Comparison of ENCODE assay signal across 11 cellular contexts in the genomic region with DNA sequence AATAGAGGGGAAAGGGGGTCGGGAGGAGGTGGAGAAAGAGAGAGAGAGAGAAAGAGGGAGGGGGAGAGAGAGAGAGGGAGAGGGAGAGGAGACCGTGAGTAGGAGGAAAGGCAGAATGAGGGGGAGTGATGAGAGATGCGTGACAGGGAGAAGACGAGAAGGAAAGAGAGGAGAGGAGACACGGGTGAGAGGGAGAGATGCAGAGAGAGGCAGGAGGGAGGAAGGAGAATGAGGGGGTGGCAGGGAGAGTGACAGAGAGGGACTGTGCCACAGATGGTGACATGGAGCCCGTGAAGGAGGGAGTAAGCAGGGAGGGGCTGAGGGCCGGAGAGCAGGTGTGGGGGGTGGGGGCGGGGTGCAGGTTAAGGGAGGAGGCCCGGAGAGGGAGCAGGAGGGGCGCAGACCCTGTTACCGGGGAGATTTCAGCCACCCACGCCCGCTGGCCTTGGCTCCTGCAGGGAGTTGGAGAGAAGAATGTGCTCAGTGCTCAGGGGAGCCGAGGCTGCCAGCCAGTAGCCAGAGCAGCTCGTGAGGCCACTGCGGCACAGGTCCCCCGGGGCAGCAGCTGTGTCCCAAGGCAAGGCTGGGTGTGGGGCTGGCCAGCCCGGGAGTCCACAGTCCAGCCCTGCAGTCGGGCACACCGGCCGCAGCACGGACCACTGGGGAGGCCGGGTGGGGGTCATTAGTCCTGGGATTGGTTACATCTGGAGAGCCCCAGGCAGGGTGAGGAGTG. TPM values are rescaled to one million over a fixed set of nuclear protein-coding genes. Genes with fewer than 3 reads are reported as not detected.
A peak's percentile ranks its signal among the peaks of the same experiment; 100 is the strongest.
DNase-seq lines count a peak whose midpoint lies in the region; ATAC-seq and TF ChIP-seq lines count a peak whose summit lies in the region.
"Had no signal": no experiment of that assay in that cellular context is flagged by ENCODE, and none has a peak within 500 bp of the region (broad histone marks: within the 10 kb centered on the region; RNA-seq: fewer than 3 reads in every experiment).

Gene SSTR3, minus strand, starts transcription at position 304 of the 733 bp plus-strand sequence. CDS start 4,674 bp downstream, outside the sequence.

- DNase-seq in stimulated activated CD4-positive, alpha-beta T cell treated with anti-CD3 and anti-CD28 coated beads, Interleukin-1b, Interleukin-23, amount 100 ng/mL, for 48 hours: peak; percentile 1
- DNase-seq in stimulated activated CD4-positive, alpha-beta T cell treated with anti-CD3 and anti-CD28 coated beads, Interleukin-2, amount 100 ng/mL, for 24 hours: no peak
- DNase-seq in adrenal gland (peak in 6 of 7 donors; percentile 53 to 76 (median 66)), right lobe of liver (peak in 1 of 3 donors; percentile 20), aorta (peak; percentile 44 to 72), ascending aorta (ENCODE audit: low spot score in 2 of 2) (no peak), NCI-H2081 treated with DMSO at 0.1 percent for 48 hours (lab: John Stamatoyannopoulos, UW) (no peak)
- DNase-seq in activated CD8-positive, alpha-beta memory T cell treated with anti-CD3 and anti-CD28 coated beads, Interleukin-2, amount 50 U/mL, for 4 hours: no peak
- DNase-seq: stimulated activated CD4-positive, alpha-beta T cell treated with anti-CD3 and anti-CD28 coated beads, Interleukin-2, amount 100 ng/mL, for 48 hours had no signal

- peaks cover 0 to 6% of the 10 kb centered on the region in 2 donors for H3K4me1 ChIP-seq in adrenal gland (replicated peaks in 1 of 2)
- H3K4me1 ChIP-seq in right lobe of liver: no peaks in the 10 kb centered on the region
- no peaks in the 10 kb centered on the region for H3K4me1 ChIP-seq in aorta (ENCODE audit: control insufficient read depth in 1 of 2, insufficient read depth in 2 of 2, low read length in 2 of 2)
- peaks cover 0 to 3% of the 10 kb centered on the region in 2 donors for H3K4me1 ChIP-seq in ascending aorta

- ATAC-seq in right lobe of liver: peak; percentile 23 to 38 (median 30)
- no peak for ATAC-seq in aorta (ENCODE audit: low FRiP score)

- TF ChIP-seq CTCF in adrenal gland (IDR thresholded peaks at IDR 0.05) (no peak), right lobe of liver (IDR thresholded peaks at IDR 0.05) (no peak), ascending aorta (IDR thresholded peaks at IDR 0.05) (no peak)

- H3K4me3 ChIP-seq in adrenal gland: no peak within 1 kb of the TSS
- no peak within 1 kb of the TSS for H3K4me3 ChIP-seq in right lobe of liver
- H3K4me3 ChIP-seq in aorta (ENCODE audit: low read length in 2 of 2): no peak within 1 kb of the TSS
- no peak within 1 kb of the TSS for H3K4me3 ChIP-seq in ascending aorta
- H3K4me3 ChIP-seq: lung had no signal

- H3K27ac ChIP-seq in adrenal gland (no peak within 1 kb of the TSS), right lobe of liver (no peak within 1 kb of the TSS), aorta (ENCODE audit: low read depth in 1 of 2, low read length in 2 of 2) (no peak within 1 kb of the TSS), ascending aorta (no peak within 1 kb of the TSS)

- intact Hi-C loops in adrenal gland (cut with DNase I) (no loop called here), right lobe of liver (cut with DNase I) (no loop called here), aorta (cut with DNase I) (no loop called here), ascending aorta (cut with DNase I) (no loop called here)

- TF ChIP-seq POLR2A in adrenal gland (IDR thresholded peaks at IDR 0.05) (peak in 1 of 2 donors; percentile 20), right lobe of liver (IDR thresholded peaks at IDR 0.05) (no peak)

- 16 to 25% (median 18%) methylated on average over 18 to 23 of the region's 23 CpGs for WGBS in adrenal gland, 4 donors
- WGBS in right lobe of liver (ENCODE audit: insufficient coverage, low coverage, low lambda C conversion rate, missing lambda C conversion rate): 31% methylated on average over 18 of the region's 23 CpGs
- 5 to 7% methylated on average over 22 to 23 of the region's 23 CpGs for WGBS in aorta, 2 donors

- no peaks in the 10 kb centered on the region for H3K27me3 ChIP-seq in adrenal gland
- no peaks in the 10 kb centered on the region for H3K27me3 ChIP-seq in right lobe of liver
- no peaks in the 10 kb centered on the region for H3K27me3 ChIP-seq in aorta (ENCODE audit: control insufficient read depth in 1 of 2, insufficient read depth in 2 of 2, low read length in 1 of 2)
- H3K27me3 ChIP-seq in ascending aorta: no peaks in the 10 kb centered on the region

- no peaks in the 10 kb centered on the region for H3K36me3 ChIP-seq in adrenal gland (replicated peaks in 1 of 2)
- no peaks in the 10 kb centered on the region for H3K36me3 ChIP-seq in right lobe of liver
- no peaks in the 10 kb centered on the region for H3K36me3 ChIP-seq in aorta (ENCODE audit: control insufficient read depth in 1 of 2, insufficient read depth in 2 of 2, low read length in 1 of 2)
- no peaks in the 10 kb centered on the region for H3K36me3 ChIP-seq in ascending aorta

- H3K9me3 ChIP-seq in adrenal gland (replicated peaks in 1 of 3) (no peaks in the 10 kb centered on the region), right lobe of liver (no peaks in the 10 kb centered on the region), aorta (ENCODE audit: control insufficient read depth, low read length) (no peaks in the 10 kb centered on the region), ascending aorta (no peaks in the 10 kb centered on the region)

RNA-seq across cellular contexts. Expression of gene SSTR3, which starts in this region (rescaled TPM):
- total RNA-seq in adrenal gland (1 to 10 TPM in 1 of 8 donors, under 1 TPM in 6, not detected in 1; 0.28 to 2.0 (median 0.41) TPM), right lobe of liver (not detected), aorta (not detected), ascending aorta (not detected)
- polyA plus RNA-seq in adrenal gland (1 to 10 TPM in 2 of 3 donors, under 1 TPM in 1; 0.34 to 1.2 (median 1.0) TPM), aorta (not detected)
- total RNA-seq: urinary bladder had no signal
- polyA plus RNA-seq: urinary bladder had no signal

Comparison
In these comparisons a context has a peak if more than half of its experiments do, and no peak if none do; other contexts are left out.
1. DNase-seq: peak in stimulated activated CD4-positive, alpha-beta T cell treated with anti-CD3 and anti-CD28 coated beads, Interleukin-1b, Interleukin-23, amount 100 ng/mL, for 48 hours (single experiment) and adrenal gland (6 of 7); none in stimulated activated CD4-positive, alpha-beta T cell treated with anti-CD3 and anti-CD28 coated beads, Interleukin-2, amount 100 ng/mL, for 24 hours (0 of 2), ascending aorta (0 of 2), NCI-H2081 treated with DMSO at 0.1 percent for 48 hours (single experiment) and activated CD8-positive, alpha-beta memory T cell treated with anti-CD3 and anti-CD28 coated beads, Interleukin-2, amount 50 U/mL, for 4 hours (single experiment).
2. Peak in ATAC-seq in right lobe of liver; RNA of the gene not detected or under 1 TPM.
3. Peak in DNase-seq in aorta; RNA of the gene not detected or under 1 TPM.